Comparison of ENCODE assay signal across 7 cellular contexts in genomic region chr12:87001102-87001501, GRCh38.
"Had no signal": no experiment of that assay in that cellular context is flagged by ENCODE, and none has a peak within 500 bp of the region (broad histone marks: within the 10 kb centered on the region; RNA-seq: fewer than 3 reads in every experiment).

No MANE protein-coding gene starts in this region.

- ATAC-seq: K562 had no signal

- FAIRE-seq: HTR-8/SVneo, K562 had no signal

- H3K4me2 ChIP-seq: KMS-11 had no signal

- H3K9ac ChIP-seq: KMS-11 had no signal

- H3K27ac ChIP-seq: HL-60, KMS-11 had no signal

- H3K4me3 ChIP-seq: K562 had no signal

- DNase-seq: IMR-90, KBM-7, KG1 had no signal
